18 cellular contexts compared by ENCODE assay signal in genomic region chr21:45234906-45235305, GRCh38.
"Had no signal": no experiment of that assay in that cellular context is flagged by ENCODE, and none has a peak within 500 bp of the region (broad histone marks: within the 10 kb centered on the region; RNA-seq: fewer than 3 reads in every experiment).

No MANE protein-coding gene starts in this region.

- ATAC-seq: heart left ventricle; left lobe of liver; mucosa of descending colon; naive thymus-derived CD8-positive, alpha-beta T cell had no signal

- H3K4me3 ChIP-seq: mucosa of descending colon, psoas muscle, skin epidermis had no signal

- H3K4me1 ChIP-seq: heart left ventricle, psoas muscle, sigmoid colon, stomach had no signal

- DNase-seq: cortex of kidney; dorsolateral prefrontal cortex; effector CD8-positive, alpha-beta T cell; heart left ventricle; hypothalamus; islet precursor cell; mammary epithelial cell; mucosa of descending colon; naive thymus-derived CD8-positive, alpha-beta T cell; psoas muscle; sigmoid colon; stimulated activated CD4-positive, alpha-beta T cell treated with anti-CD3 and anti-CD28 coated beads, Interleukin-12 subunit alpha, Interleukin-12 subunit beta, amount 100 ng/mL, for 4 hours; stimulated activated naive CD4-positive, alpha-beta T cell; stomach; substantia nigra; trophoblast cell had no signal

- H3K36me3 Mint-ChIP-seq: naive thymus-derived CD8-positive, alpha-beta T cell had no signal

- H3K4me1 Mint-ChIP-seq: naive thymus-derived CD8-positive, alpha-beta T cell had no signal

- H3K9me3 ChIP-seq: heart left ventricle, mucosa of descending colon, psoas muscle, sigmoid colon, stomach had no signal

- H3K36me3 ChIP-seq: heart left ventricle, sigmoid colon, stomach had no signal

- H3K27ac ChIP-seq: dorsolateral prefrontal cortex, heart left ventricle, psoas muscle, sigmoid colon, skin epidermis, stomach had no signal
